19 cellular contexts compared by ENCODE assay signal in genomic region chr14:102052522-102052921, GRCh38. TPM values are rescaled to one million over a fixed set of nuclear protein-coding genes. Genes with fewer than 3 reads are reported as not detected.
A peak's percentile ranks its signal among the peaks of the same experiment; 100 is the strongest.
DNase-seq lines count a peak whose midpoint lies in the region; ATAC-seq and TF ChIP-seq lines count a peak whose summit lies in the region.
"Had no signal": no experiment of that assay in that cellular context is flagged by ENCODE, and none has a peak within 500 bp of the region (broad histone marks: within the 10 kb centered on the region; RNA-seq: fewer than 3 reads in every experiment).

No MANE protein-coding gene starts in this region.

- no peaks in the 10 kb centered on the region for H3K27me3 Mint-ChIP-seq in activated T-cell treated with anti-CD3 and anti-CD28 coated beads, Interleukin-2, amount 50 U/mL, for 24 hours
- H3K27me3 Mint-ChIP-seq in activated T-cell treated with anti-CD3 and anti-CD28 coated beads, Interleukin-2, amount 50 U/mL, for 72 hours (ENCODE audit: low read depth): no peaks in the 10 kb centered on the region
- no peaks in the 10 kb centered on the region for H3K27me3 Mint-ChIP-seq in CD8-positive, alpha-beta T cell (ENCODE audit: low read depth)
- no peaks in the 10 kb centered on the region for H3K27me3 Mint-ChIP-seq in mesothelial cell of epicardium (ENCODE audit: low read depth)
- H3K27me3 Mint-ChIP-seq: CD8-positive, alpha-beta memory T cell had no signal

- H4K8ac ChIP-seq in neuronal stem cell (ENCODE audit: low read depth, low read length): no peak overlapping the region

- H3K79me1 ChIP-seq in neuronal stem cell (ENCODE audit: low read depth, low read length): peaks cover 10% of the 10 kb centered on the region

- no peak overlapping the region for H3K9ac ChIP-seq in neuronal stem cell (ENCODE audit: low read depth, low read length, poor library complexity)
- H3K9ac ChIP-seq: BLaER1 had no signal

- H3K23ac ChIP-seq in neuronal stem cell (ENCODE audit: low read depth, low read length, poor library complexity): no peak overlapping the region

- no peak overlapping the region for H2BK15ac ChIP-seq in neuronal stem cell (ENCODE audit: low read length)

- POLR2A ChIA-PET in CD8-positive, alpha-beta T cell (lab: Charles Lee): no interaction called here
- POLR2A ChIA-PET in RWPE1 (lab: Yijun Ruan, JAX; ENCODE audit: low non-redundant PET): no interaction called here

- H3K27me3 ChIP-seq in CD8-positive, alpha-beta T cell (ENCODE audit: insufficient read depth, low read length): no peaks in the 10 kb centered on the region
- no peaks in the 10 kb centered on the region for H3K27me3 ChIP-seq in neuronal stem cell (ENCODE audit: control insufficient read depth in 3 of 3, insufficient read depth in 3 of 3, low read depth in 1 of 3, low read length in 3 of 3)
- H3K27me3 ChIP-seq: BLaER1 had no signal

- no peak overlapping the region for H3K4me3 Mint-ChIP-seq in activated T-cell treated with anti-CD3 and anti-CD28 coated beads, Interleukin-2, amount 50 U/mL, for 24 hours
- no peak overlapping the region for H3K4me3 Mint-ChIP-seq in activated T-cell treated with anti-CD3 and anti-CD28 coated beads, Interleukin-2, amount 50 U/mL, for 72 hours
- no peak overlapping the region for H3K4me3 Mint-ChIP-seq in CD8-positive, alpha-beta T cell
- H3K4me3 Mint-ChIP-seq in mesothelial cell of epicardium: no peak overlapping the region
- H3K4me3 Mint-ChIP-seq: CD14-positive monocyte; CD8-positive, alpha-beta memory T cell had no signal

- intact Hi-C loops in CD8-positive, alpha-beta T cell (cut with DNase I, micrococcal nuclease): no loop called here

- H2AK5ac ChIP-seq in neuronal stem cell (ENCODE audit: low read depth, low read length): no peak overlapping the region

- peaks cover 31% of the 10 kb centered on the region for H3K36me3 ChIP-seq in CD8-positive, alpha-beta T cell (ENCODE audit: insufficient read depth, low read length)
- peaks cover 42 to 72% of the 10 kb centered on the region in 2 donors for H3K36me3 ChIP-seq in neuronal stem cell (replicated peaks in 1 of 2; ENCODE audit: control insufficient read depth in 2 of 2, insufficient read depth in 2 of 2, low read length in 2 of 2)

- no peak for TF ChIP-seq CTCF in CD8-positive, alpha-beta T cell (IDR thresholded peaks at IDR 0.05)
- no peak for TF ChIP-seq CTCF in RWPE1 (conservative IDR thresholded peaks at IDR 0.05; ENCODE audit: low read depth)
- no peak for TF ChIP-seq CTCF in mesothelial cell of epicardium (IDR thresholded peaks at IDR 0.05; ENCODE audit: unreplicated experiment)

- H3K9me3 Mint-ChIP-seq in activated T-cell treated with anti-CD3 and anti-CD28 coated beads, Interleukin-2, amount 50 U/mL, for 24 hours: no peaks in the 10 kb centered on the region
- H3K9me3 Mint-ChIP-seq in activated T-cell treated with anti-CD3 and anti-CD28 coated beads, Interleukin-2, amount 50 U/mL, for 72 hours: no peaks in the 10 kb centered on the region
- H3K9me3 Mint-ChIP-seq in CD8-positive, alpha-beta T cell: no peaks in the 10 kb centered on the region
- no peaks in the 10 kb centered on the region for H3K9me3 Mint-ChIP-seq in mesothelial cell of epicardium
- H3K9me3 Mint-ChIP-seq: CD14-positive monocyte; CD8-positive, alpha-beta memory T cell had no signal

- no peak overlapping the region for H3K4ac ChIP-seq in neuronal stem cell (ENCODE audit: low read length)

- no peak overlapping the region for H2BK120ac ChIP-seq in neuronal stem cell (ENCODE audit: low read depth, low read length)

- H3K18ac ChIP-seq in neuronal stem cell (ENCODE audit: low read length): no peak overlapping the region

- no peak overlapping the region for H4K91ac ChIP-seq in neuronal stem cell (ENCODE audit: low read depth, low read length, poor library complexity)

- H3K27ac ChIP-seq in CD8-positive, alpha-beta T cell (ENCODE audit: low read depth, low read length): no peak overlapping the region
- peak overlapping the region; percentile 37; the same call in 1 of the 2 replicates for H3K27ac ChIP-seq in RWPE1
- no peak overlapping the region for H3K27ac ChIP-seq in neuronal stem cell (replicated peaks; ENCODE audit: low read length)
- H3K27ac ChIP-seq: BLaER1 had no signal

- H3K4me1 ChIP-seq in CD8-positive, alpha-beta T cell (ENCODE audit: insufficient read depth, low read length): no peaks in the 10 kb centered on the region
- peaks cover 0 to 7% of the 10 kb centered on the region in 2 donors for H3K4me1 ChIP-seq in neuronal stem cell (ENCODE audit: control insufficient read depth in 2 of 2, insufficient read depth in 1 of 2, low read depth in 1 of 2, low read length in 2 of 2)

- H2BK12ac ChIP-seq in neuronal stem cell (ENCODE audit: low read length): no peak overlapping the region

- H2AFZ ChIP-seq in neuronal stem cell (ENCODE audit: low read length): no peak overlapping the region

- peak overlapping the region; percentile 21 for H3K14ac ChIP-seq in neuronal stem cell (ENCODE audit: low read length)

- peaks cover 1% of the 10 kb centered on the region for H3K4me1 Mint-ChIP-seq in activated T-cell treated with anti-CD3 and anti-CD28 coated beads, Interleukin-2, amount 50 U/mL, for 24 hours (ENCODE audit: low read depth)
- no peaks in the 10 kb centered on the region for H3K4me1 Mint-ChIP-seq in activated T-cell treated with anti-CD3 and anti-CD28 coated beads, Interleukin-2, amount 50 U/mL, for 72 hours (ENCODE audit: low read depth)
- H3K4me1 Mint-ChIP-seq in CD8-positive, alpha-beta T cell (ENCODE audit: low read depth): peaks cover 13% of the 10 kb centered on the region
- peaks cover 19% of the 10 kb centered on the region for H3K4me1 Mint-ChIP-seq in mesothelial cell of epicardium
- H3K4me1 Mint-ChIP-seq: CD14-positive monocyte had no signal

- no peak for DNase-seq in activated T-cell treated with anti-CD3 and anti-CD28 coated beads, Interleukin-2, amount 50 U/mL, for 24 hours
- DNase-seq in activated T-cell treated with anti-CD3 and anti-CD28 coated beads, Interleukin-2, amount 50 U/mL, for 72 hours: no peak
- no peak for DNase-seq in CD8-positive, alpha-beta T cell
- DNase-seq in RWPE1 (ENCODE audit: low spot score): no peak
- DNase-seq in neuronal stem cell (ENCODE audit: low spot score): no peak
- no peak for DNase-seq in mesothelial cell of epicardium (ENCODE audit: low spot score in 2 of 2, unreplicated experiment in 2 of 2)
- DNase-seq in HT-29 (ENCODE audit: low spot score): no peak
- no peak for DNase-seq in NCI-H82 (lab: John Stamatoyannopoulos, UW)
- DNase-seq: 8988T; CD8-positive, alpha-beta memory T cell; COR-L47; DMS 273 treated with DMSO at 0.1 percent for 48 hours; DMS53; DND-41; EL; HCEC 1CT had no signal

- ATAC-seq in activated T-cell treated with anti-CD3 and anti-CD28 coated beads, Interleukin-2, amount 50 U/mL, for 72 hours (replicated peaks in 1 of 2): no peak
- no peak for ATAC-seq in CD8-positive, alpha-beta T cell
- ATAC-seq: GM12878 had no signal

- CTCF ChIA-PET in CD8-positive, alpha-beta T cell (lab: Charles Lee): interaction anchor here (1.3 kb wide), 1 partner anchor 39 kb away, joined by 3 read pairs; no protein-coding TSS in a partner anchor
- CTCF ChIA-PET in RWPE1 (lab: Yijun Ruan, JAX): interaction anchor here (0.7 kb wide), 1 partner anchor 39 kb away, joined by 3 read pairs; no protein-coding TSS in a partner anchor

- H3K27ac Mint-ChIP-seq in activated T-cell treated with anti-CD3 and anti-CD28 coated beads, Interleukin-2, amount 50 U/mL, for 24 hours: peak overlapping the region; percentile 50
- no peak overlapping the region for H3K27ac Mint-ChIP-seq in activated T-cell treated with anti-CD3 and anti-CD28 coated beads, Interleukin-2, amount 50 U/mL, for 72 hours
- peak overlapping the region; percentile 6 for H3K27ac Mint-ChIP-seq in CD8-positive, alpha-beta T cell
- no peak overlapping the region for H3K27ac Mint-ChIP-seq in mesothelial cell of epicardium

- no peak overlapping the region for H2BK5ac ChIP-seq in neuronal stem cell (ENCODE audit: low read length)

- H3K4me3 ChIP-seq in CD8-positive, alpha-beta T cell (ENCODE audit: low read depth, low read length): no peak overlapping the region
- H3K4me3 ChIP-seq in neuronal stem cell (ENCODE audit: low read length in 2 of 2): no peak overlapping the region
- H3K4me3 ChIP-seq: BLaER1, GM12878 had no signal

- H3K4me2 ChIP-seq in neuronal stem cell (ENCODE audit: insufficient read depth, low read length, poor library complexity, severe bottlenecking): no peak overlapping the region
- H3K4me2 ChIP-seq: BLaER1 had no signal

- no peaks in the 10 kb centered on the region for H3K9me3 ChIP-seq in CD8-positive, alpha-beta T cell (ENCODE audit: low read length)
- peaks cover 0 to 6% of the 10 kb centered on the region in 2 donors for H3K9me3 ChIP-seq in neuronal stem cell (replicated peaks in 1 of 2; ENCODE audit: control insufficient read depth in 2 of 2, insufficient read depth in 1 of 2, low read depth in 1 of 2, low read length in 2 of 2)
- H3K9me3 ChIP-seq: BLaER1 had no signal

- peaks cover 73% of the 10 kb centered on the region for H3K36me3 Mint-ChIP-seq in activated T-cell treated with anti-CD3 and anti-CD28 coated beads, Interleukin-2, amount 50 U/mL, for 24 hours (ENCODE audit: low read depth)
- peaks cover 0 to 15% of the 10 kb centered on the region in 2 donors for H3K36me3 Mint-ChIP-seq in activated T-cell treated with anti-CD3 and anti-CD28 coated beads, Interleukin-2, amount 50 U/mL, for 72 hours (ENCODE audit: insufficient read depth in 2 of 2)
- H3K36me3 Mint-ChIP-seq in CD8-positive, alpha-beta T cell: peaks cover 51% of the 10 kb centered on the region
- H3K36me3 Mint-ChIP-seq in mesothelial cell of epicardium: peaks cover 30% of the 10 kb centered on the region

- no CpG with 5 or more reads among the region's 10 CpGs for WGBS in neuronal stem cell (ENCODE audit: extremely low coverage in 2 of 2, insufficient read length in 2 of 2, insufficient replicate concordance in 1 of 2), 2 donors

RNA-seq across cellular contexts. Expression of gene HSP90AA1, which starts 34.3 kb away (rescaled TPM):
- total RNA-seq in activated T-cell treated with anti-CD3 and anti-CD28 coated beads, Interleukin-2, amount 50 U/mL, for 72 hours: 100 to 1,000 TPM; 353 to 377 TPM
- total RNA-seq in CD8-positive, alpha-beta T cell: 100 to 1,000 TPM; 532 to 539 TPM
- 653 TPM for polyA plus RNA-seq in neuronal stem cell (2013, experiment 1 of 2)
- 672 TPM for polyA plus RNA-seq in neuronal stem cell (2013, experiment 2 of 2)
- total RNA-seq in mesothelial cell of epicardium: 325 to 330 TPM (median 330 TPM) in 3 replicates
- 90.5 and 100 TPM in 2 replicates for total RNA-seq in HT-29 (2014; rRNA removed; shearing (Covaris generic))

Comparison
In these comparisons a context has a peak if more than half of its experiments do, and no peak if none do; other contexts are left out.
1. H3K27ac Mint-ChIP-seq: peak in activated T-cell treated with anti-CD3 and anti-CD28 coated beads, Interleukin-2, amount 50 U/mL, for 24 hours (single experiment) and CD8-positive, alpha-beta T cell (single experiment); none in activated T-cell treated with anti-CD3 and anti-CD28 coated beads, Interleukin-2, amount 50 U/mL, for 72 hours (single experiment) and mesothelial cell of epicardium (single experiment).